In the genomic region with DNA sequence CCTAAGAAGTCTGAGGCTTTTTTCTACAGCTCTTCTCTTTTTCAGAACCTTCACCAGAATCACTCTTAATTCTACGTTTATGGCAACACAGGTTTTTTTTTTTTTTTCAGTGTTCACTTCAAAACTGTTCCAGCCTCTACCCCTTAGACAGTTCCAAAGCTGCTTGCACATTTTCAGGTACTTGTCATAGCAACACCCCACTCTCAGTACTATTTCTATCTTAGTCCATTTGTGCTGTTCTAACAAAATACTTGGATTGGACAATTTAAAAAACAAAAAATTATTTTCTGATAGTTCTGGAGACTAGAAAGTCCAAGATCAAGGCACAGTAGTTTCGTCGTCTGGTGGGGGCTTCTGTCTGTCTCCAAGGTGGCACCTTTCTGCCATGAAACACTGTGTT, we compare ENCODE assay signal across 35 cellular contexts.
"Had no signal": no experiment of that assay in that cellular context is flagged by ENCODE, and none has a peak within 500 bp of the region (broad histone marks: within the 10 kb centered on the region; RNA-seq: fewer than 3 reads in every experiment).

No MANE protein-coding gene starts in this region.

- DNase-seq: Kasumi-1, MG63, MM.1S, MV-4-11, NCI-H1048, NCI-H1092, NCI-H1092 treated with DMSO at 0.1 percent for 48 hours, NCI-H1105, NCI-H1105 treated with DMSO at 0.1 percent for 48 hours, NCI-H1417, NCI-H1417 treated with DMSO at 0.1 percent for 48 hours, NCI-H1436, NCI-H1436 treated with DMSO at 0.1 percent for 48 hours, NCI-H146, NCI-H1694, NCI-H1694 treated with DMSO at 0.1 percent for 48 hours, NCI-H187, NCI-H187 treated with DMSO at 0.1 percent for 48 hours, NCI-H1930, NCI-H2029, NCI-H2029 treated with DMSO at 0.1 percent for 48 hours, NCI-H2081, NCI-H2081 treated with DMSO at 0.1 percent for 48 hours, NCI-H2107, NCI-H2171, NCI-H2171 treated with DMSO at 0.1 percent for 48 hours, NCI-H2227 treated with DMSO at 0.1 percent for 48 hours, NCI-H226, NCI-H345, NCI-H446, NCI-H446 treated with DMSO at 0.1 percent for 48 hours, NCI-H510A, NCI-H510A treated with DMSO at 0.1 percent for 48 hours, NCI-H524, NCI-H524 treated with DMSO at 0.1 percent for 48 hours had no signal

- H3K4me3 ChIP-seq: MG63 had no signal

- H3K27me3 ChIP-seq: MG63 had no signal

- H3K36me3 ChIP-seq: MG63 had no signal

- H3K9me3 ChIP-seq: MG63 had no signal
